ENCODE assay signal across 9 cellular contexts in genomic region chr7:32070406-32071360, GRCh38. TPM values are rescaled to one million over a fixed set of nuclear protein-coding genes. Genes with fewer than 3 reads are reported as not detected.
A peak's percentile ranks its signal among the peaks of the same experiment; 100 is the strongest.
DNase-seq lines count a peak whose midpoint lies in the region; ATAC-seq and TF ChIP-seq lines count a peak whose summit lies in the region.
"Had no signal": no experiment of that assay in that cellular context is flagged by ENCODE, and none has a peak within 500 bp of the region (broad histone marks: within the 10 kb centered on the region; RNA-seq: fewer than 3 reads in every experiment).

Gene PDE1C, minus strand, starts transcription at chr7:32070407.

- H3K4me3 ChIP-seq in IMR-90 (ENCODE audit: insufficient read depth, low read depth, low read length), result peak within 1 kb of the TSS; percentile 91
- peak within 1 kb of the TSS; percentile 59 for H3K4me3 ChIP-seq in lower lobe of right lung
- H3K4me3 ChIP-seq in thoracic aorta, result peak within 1 kb of the TSS; percentile 76

- TF ChIP-seq CTCF in IMR-90 (conservative IDR thresholded peaks at IDR 0.05; ENCODE audit: low read depth, low read length), result no peak
- no peak for TF ChIP-seq CTCF in lower lobe of right lung (IDR thresholded peaks at IDR 0.05)
- no peak for TF ChIP-seq CTCF in thoracic aorta (IDR thresholded peaks at IDR 0.05)

- peak within 1 kb of the TSS; percentile 93 for H4K91ac ChIP-seq in IMR-90 (ENCODE audit: insufficient read depth, low read depth, low read length)

- peak within 1 kb of the TSS; percentile 87 for H3K9ac ChIP-seq in IMR-90 (ENCODE audit: low read depth, low read length)

- H3K14ac ChIP-seq in IMR-90 (replicated peaks; ENCODE audit: low read depth, low read length), result peak within 1 kb of the TSS; percentile 91

- no peaks in the 10 kb centered on the region for H4K20me1 ChIP-seq in IMR-90 (ENCODE audit: insufficient read depth, low read length)

- peak within 1 kb of the TSS; percentile 89; the same call in 2 of the 3 replicates for H2BK15ac ChIP-seq in IMR-90 (ENCODE audit: low read depth, low read length)

- no peak for TF ChIP-seq RAD21 in IMR-90 (IDR thresholded peaks at IDR 0.05; ENCODE audit: low read length)

- H3K23ac ChIP-seq in IMR-90 (ENCODE audit: low read depth, low read length), result peak within 1 kb of the TSS; percentile 96

- peak within 1 kb of the TSS; percentile 61 for H2BK5ac ChIP-seq in IMR-90 (ENCODE audit: low read depth, low read length, poor library complexity, severe bottlenecking)

- H3K79me1 ChIP-seq in IMR-90 (ENCODE audit: low read depth in 1 of 2, low read length in 2 of 2), result peaks cover 10 to 26% of the 10 kb centered on the region in 2 experiments; a peak in 3 of 4 replicates

- H3K27ac Mint-ChIP-seq in activated naive CD4-positive, alpha-beta T cell treated with anti-CD3 and anti-CD28 coated beads for 36 hours, result no peak within 1 kb of the TSS
- no peak within 1 kb of the TSS for H3K27ac Mint-ChIP-seq in activated naive CD4-positive, alpha-beta T cell treated with anti-CD3 and anti-CD28 coated beads, Interleukin-2, amount 10 ng/mL, durations not matched to agents 7 days and 5 days

- no peak for TF ChIP-seq POLR2A in IMR-90 (IDR thresholded peaks at IDR 0.05; ENCODE audit: low read depth, low read length)

- H3K36me3 ChIP-seq in IMR-90 (ENCODE audit: control insufficient read depth, insufficient read depth, low read length) (no peaks in the 10 kb centered on the region; the same call in 1 of the 2 replicates), lower lobe of right lung (no peaks in the 10 kb centered on the region), thoracic aorta (no peaks in the 10 kb centered on the region)

- no peaks in the 10 kb centered on the region for H3K4me1 Mint-ChIP-seq in activated naive CD4-positive, alpha-beta T cell treated with anti-CD3 and anti-CD28 coated beads for 36 hours (ENCODE audit: low read depth)
- no peaks in the 10 kb centered on the region for H3K4me1 Mint-ChIP-seq in activated naive CD4-positive, alpha-beta T cell treated with anti-CD3 and anti-CD28 coated beads, Interleukin-2, amount 10 ng/mL, durations not matched to agents 7 days and 5 days
- H3K4me1 Mint-ChIP-seq: central memory CD8-positive, alpha-beta T cell had no signal

- H2AK5ac ChIP-seq in IMR-90 (ENCODE audit: low read depth, low read length), result peak within 1 kb of the TSS; percentile 51; the same call in 1 of the 2 replicates

- CTCF ChIA-PET in IMR-90 (lab: Yijun Ruan, JAX), result interaction anchor here (0.6 to 0.9 kb wide), 2 partner anchors 10 to 70 kb away, joined by 3 to 4 read pairs; no protein-coding TSS in a partner anchor
- CTCF ChIA-PET in activated naive CD4-positive, alpha-beta T cell treated with anti-CD3 and anti-CD28 coated beads for 36 hours (lab: Charles Lee), result no interaction called here
- CTCF ChIA-PET in activated naive CD4-positive, alpha-beta T cell treated with anti-CD3 and anti-CD28 coated beads, Interleukin-2, amount 10 ng/mL, durations not matched to agents 7 days and 5 days (lab: Charles Lee), result no interaction called here

- DNase-seq in IMR-90 (peak; percentile 19), ecto neural progenitor cell (ENCODE audit: low spot score) (peak; percentile 66), lower lobe of right lung (no peak), thoracic aorta (ENCODE audit: low spot score) (no peak), medulla oblongata (ENCODE audit: extremely low spot score) (no peak), DMS79 treated with DMSO at 0.1 percent for 48 hours (lab: John Stamatoyannopoulos, UW) (no peak)
- no peak for DNase-seq in activated naive CD4-positive, alpha-beta T cell treated with anti-CD3 and anti-CD28 coated beads for 36 hours
- no peak for DNase-seq in activated naive CD4-positive, alpha-beta T cell treated with anti-CD3 and anti-CD28 coated beads, Interleukin-2, amount 10 ng/mL, durations not matched to agents 7 days and 5 days

- ATAC-seq in IMR-90 (ENCODE audit: low read depth) (peak; percentile 76), lower lobe of right lung (peak; percentile 44 to 47), thoracic aorta (ENCODE audit: insufficient number of reproducible peaks, low FRiP score, low read depth) (no peak)

- peak within 1 kb of the TSS; percentile 75 for H3K56ac ChIP-seq in IMR-90 (ENCODE audit: extremely low read depth, insufficient read depth, low read length)

- peak within 1 kb of the TSS; percentile 43 to 87 for H4K8ac ChIP-seq in IMR-90 (ENCODE audit: low read depth in 2 of 2, low read length in 2 of 2)

- peak within 1 kb of the TSS; percentile 68 for H2AK9ac ChIP-seq in IMR-90 (replicated peaks; ENCODE audit: low read depth, low read length, poor library complexity)

- H3K4me1 ChIP-seq in IMR-90 (ENCODE audit: control insufficient read depth, insufficient read depth, low read length) (peaks cover 5% of the 10 kb centered on the region; the same call in 1 of the 2 replicates), lower lobe of right lung (no peaks in the 10 kb centered on the region), thoracic aorta (ENCODE audit: control insufficient read depth in 1 of 2, low read depth in 2 of 2) (peaks cover 0 to 15% of the 10 kb centered on the region in 2 donors)

- no peaks in the 10 kb centered on the region for H3K9me1 ChIP-seq in IMR-90 (ENCODE audit: insufficient read depth, low read length)

- 0% methylated on average over 3 of the region's 88 CpGs; no CpG with 5 or more reads in 1 of the 2 experiments for WGBS in IMR-90 (ENCODE audit: extremely low coverage in 2 of 2, insufficient read length in 1 of 2), 2 experiments

- H3K27ac ChIP-seq in IMR-90 (ENCODE audit: insufficient read depth, low read length) (peak within 1 kb of the TSS; percentile 49), lower lobe of right lung (peak within 1 kb of the TSS; percentile 68), thoracic aorta (peak within 1 kb of the TSS; percentile 18 to 59)

- dilution Hi-C loops in IMR-90 (cut with HindIII; ENCODE audit: low sequenced_read_pairs, unreplicated experiment), result no loop called here

- H3K27me3 ChIP-seq in IMR-90 (ENCODE audit: control insufficient read depth, insufficient read depth, low read length) (no peaks in the 10 kb centered on the region), lower lobe of right lung (ENCODE audit: low read depth) (peaks cover 30% of the 10 kb centered on the region), thoracic aorta (replicated peaks; ENCODE audit: insufficient read depth) (no peaks in the 10 kb centered on the region)

- peak within 1 kb of the TSS; percentile 84 for H2BK20ac ChIP-seq in IMR-90 (ENCODE audit: low read depth, low read length)

- intact Hi-C loops in IMR-90 (cut with micrococcal nuclease) (loop anchor here (1.0 to 5.0 kb wide), 4 partner anchors 38 to 326 kb away; no protein-coding TSS in a partner anchor), lower lobe of right lung (cut with DNase I) (no loop called here)
- intact Hi-C loops in activated naive CD4-positive, alpha-beta T cell treated with anti-CD3 and anti-CD28 coated beads for 36 hours (cut with micrococcal nuclease), result no loop called here

- no peaks in the 10 kb centered on the region for H3K9me3 Mint-ChIP-seq in activated naive CD4-positive, alpha-beta T cell treated with anti-CD3 and anti-CD28 coated beads for 36 hours
- H3K9me3 Mint-ChIP-seq in activated naive CD4-positive, alpha-beta T cell treated with anti-CD3 and anti-CD28 coated beads, Interleukin-2, amount 10 ng/mL, durations not matched to agents 7 days and 5 days, result no peaks in the 10 kb centered on the region

- BruUV-seq in IMR-90 (replicated peaks; lab: Mats Ljungman, UMichigan), result TSS peak; percentile 80

- peak within 1 kb of the TSS; percentile 89 for H2AFZ ChIP-seq in IMR-90 (replicated peaks; ENCODE audit: low read length, poor library complexity)

- peak within 1 kb of the TSS; percentile 97 for H4K5ac ChIP-seq in IMR-90 (ENCODE audit: low read depth, low read length)

- no peak within 1 kb of the TSS for H3K4me3 Mint-ChIP-seq in activated naive CD4-positive, alpha-beta T cell treated with anti-CD3 and anti-CD28 coated beads for 36 hours
- no peak within 1 kb of the TSS for H3K4me3 Mint-ChIP-seq in activated naive CD4-positive, alpha-beta T cell treated with anti-CD3 and anti-CD28 coated beads, Interleukin-2, amount 10 ng/mL, durations not matched to agents 7 days and 5 days
- H3K4me3 Mint-ChIP-seq: central memory CD8-positive, alpha-beta T cell had no signal

- H2BK120ac ChIP-seq in IMR-90 (ENCODE audit: low read depth, low read length), result peak within 1 kb of the TSS; percentile 92

- POLR2A ChIA-PET in IMR-90 (lab: Charles Lee; ENCODE audit: unreplicated experiment), result no interaction called here

- peak within 1 kb of the TSS; percentile 93 for H3K18ac ChIP-seq in IMR-90 (ENCODE audit: low read depth, low read length)

- in situ Hi-C loops in IMR-90 (cut with MboI; ENCODE audit: low sequenced_read_pairs), result no loop called here

- H3K4ac ChIP-seq in IMR-90 (ENCODE audit: low read depth, low read length), result peak within 1 kb of the TSS; percentile 86

- H3K9me3 ChIP-seq in IMR-90 (ENCODE audit: control insufficient read depth, insufficient read depth, low read length) (no peaks in the 10 kb centered on the region), lower lobe of right lung (no peaks in the 10 kb centered on the region), thoracic aorta (no peaks in the 10 kb centered on the region)

- no peaks in the 10 kb centered on the region for H3K36me3 Mint-ChIP-seq in activated naive CD4-positive, alpha-beta T cell treated with anti-CD3 and anti-CD28 coated beads for 36 hours (ENCODE audit: low read depth)
- no peaks in the 10 kb centered on the region for H3K36me3 Mint-ChIP-seq in activated naive CD4-positive, alpha-beta T cell treated with anti-CD3 and anti-CD28 coated beads, Interleukin-2, amount 10 ng/mL, durations not matched to agents 7 days and 5 days

- H3K4me2 ChIP-seq in IMR-90 (ENCODE audit: low read depth, low read length), result peak within 1 kb of the TSS; percentile 99

- H3K27me3 Mint-ChIP-seq in activated naive CD4-positive, alpha-beta T cell treated with anti-CD3 and anti-CD28 coated beads for 36 hours (ENCODE audit: low read depth), result peaks cover 37% of the 10 kb centered on the region
- H3K27me3 Mint-ChIP-seq in activated naive CD4-positive, alpha-beta T cell treated with anti-CD3 and anti-CD28 coated beads, Interleukin-2, amount 10 ng/mL, durations not matched to agents 7 days and 5 days, result peaks cover 23% of the 10 kb centered on the region

RNA-seq across cellular contexts. Expression of gene PDE1C, which starts in this region (rescaled TPM):
- total RNA-seq in IMR-90 (2012; rRNA removed) (53.3 and 61.5 TPM in 2 replicates), lower lobe of right lung (15.5 TPM), thoracic aorta (10 to 100 TPM in 1 of 2 donors, 1 to 10 TPM in 1; 4.6 to 12.1 TPM)
- 10.9 and 14.2 TPM in 2 replicates for polyA plus RNA-seq in IMR-90 (2012; rRNA removed)
- polyA plus RNA-seq in IMR-90 (2012; cell fraction: cytosol; rRNA removed), result 3.6 and 4.6 TPM in 2 replicates
- 10.3 and 32.7 TPM in 2 replicates for polyA plus RNA-seq in IMR-90 (2012; cell fraction: nucleus; rRNA removed; ENCODE audit: low replicate concordance)
- not detected for total RNA-seq in activated naive CD4-positive, alpha-beta T cell treated with anti-CD3 and anti-CD28 coated beads for 36 hours

Comparison
In these comparisons a context has a peak if more than half of its experiments do, and no peak if none do; other contexts are left out.
1. RNA of gene PDE1C (total RNA-seq): 53.3 to 61.5 TPM in IMR-90, 15.5 TPM in lower lobe of right lung (single experiment) and 4.6 to 12.1 TPM in thoracic aorta; not detected in activated naive CD4-positive, alpha-beta T cell treated with anti-CD3 and anti-CD28 coated beads for 36 hours; every median in the first group is over 4 times any median in the second.
2. DNase-seq: peak in IMR-90 (single experiment) and ecto neural progenitor cell (single experiment); none in lower lobe of right lung (single experiment), thoracic aorta (single experiment), activated naive CD4-positive, alpha-beta T cell treated with anti-CD3 and anti-CD28 coated beads for 36 hours (single experiment), medulla oblongata (single experiment), activated naive CD4-positive, alpha-beta T cell treated with anti-CD3 and anti-CD28 coated beads, Interleukin-2, amount 10 ng/mL, durations not matched to agents 7 days and 5 days (single experiment) and DMS79 treated with DMSO at 0.1 percent for 48 hours (single experiment).
3. Peak in every context shown above with its lines, with median percentiles within 50 percentile points of each other: H3K27ac ChIP-seq and H3K4me3 ChIP-seq.